Comparison of ENCODE assay signal across 10 cellular contexts in the genomic region with DNA sequence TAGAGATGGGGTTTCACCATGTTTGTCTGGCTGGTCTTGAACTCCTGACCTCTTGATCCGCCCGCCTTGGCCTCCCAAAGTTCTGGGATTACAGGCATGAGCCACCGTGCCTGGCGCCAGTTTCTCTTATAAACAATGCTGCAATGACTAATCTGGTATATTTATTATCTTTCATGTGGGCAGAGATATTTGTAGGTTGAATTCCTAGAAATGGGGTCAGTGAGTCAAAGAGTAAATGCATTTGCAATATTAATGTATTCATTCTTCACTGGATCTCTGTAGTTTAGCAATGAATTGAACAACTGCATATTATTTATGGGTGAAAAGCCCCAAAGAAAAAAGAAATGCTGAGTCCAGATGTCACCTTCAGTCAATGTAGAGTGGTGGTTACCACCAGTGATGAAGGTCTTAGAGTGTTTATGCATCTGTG. TPM values are rescaled to one million over a fixed set of nuclear protein-coding genes. Genes with fewer than 3 reads are reported as not detected.
DNase-seq lines count a peak whose midpoint lies in the region; ATAC-seq and TF ChIP-seq lines count a peak whose summit lies in the region.
"Had no signal": no experiment of that assay in that cellular context is flagged by ENCODE, and none has a peak within 500 bp of the region (broad histone marks: within the 10 kb centered on the region; RNA-seq: fewer than 3 reads in every experiment).

No MANE protein-coding gene starts in this region.

- H3K9me3 ChIP-seq in IMR-90 (ENCODE audit: control insufficient read depth, insufficient read depth, low read length) (no peaks in the 10 kb centered on the region), WERI-Rb-1 (ENCODE audit: severe bottlenecking) (peaks cover 5% of the 10 kb centered on the region)
- H3K9me3 ChIP-seq: gastroesophageal sphincter had no signal

- POLR2A ChIA-PET in IMR-90 (lab: Charles Lee; ENCODE audit: unreplicated experiment): no interaction called here

- intact Hi-C loops in IMR-90 (cut with micrococcal nuclease): no loop called here

- H3K4me3 ChIP-seq in IMR-90 (ENCODE audit: insufficient read depth, low read depth, low read length): no peak overlapping the region
- H3K4me3 ChIP-seq in WERI-Rb-1 (ENCODE audit: low read depth, low read length): no peak overlapping the region
- H3K4me3 ChIP-seq: gastroesophageal sphincter, SK-N-MC had no signal

- H3K9me3 Mint-ChIP-seq in activated T-cell treated with anti-CD3 and anti-CD28 coated beads, Interleukin-2, amount 50 U/mL, for 4 hours: peaks cover 5% of the 10 kb centered on the region

- no peak overlapping the region for H4K91ac ChIP-seq in IMR-90 (ENCODE audit: insufficient read depth, low read depth, low read length)

- no peaks in the 10 kb centered on the region for H4K20me1 ChIP-seq in IMR-90 (ENCODE audit: insufficient read depth, low read length)

- H3K23ac ChIP-seq in IMR-90 (ENCODE audit: low read depth, low read length): no peak overlapping the region

- in situ Hi-C loops in IMR-90 (cut with MboI; ENCODE audit: low sequenced_read_pairs): no loop called here

- peak overlapping the region; percentile 68 for H3K4me3 Mint-ChIP-seq in activated T-cell treated with anti-CD3 and anti-CD28 coated beads, Interleukin-2, amount 50 U/mL, for 4 hours

- H2AK5ac ChIP-seq in IMR-90 (ENCODE audit: low read depth, low read length): no peak overlapping the region

- CTCF ChIA-PET in IMR-90 (lab: Yijun Ruan, JAX): interaction anchor here (0.5 kb wide), 1 partner anchor 14 kb away, joined by 3 read pairs; no protein-coding TSS in a partner anchor

- H2AK9ac ChIP-seq in IMR-90 (replicated peaks; ENCODE audit: low read depth, low read length, poor library complexity): no peak overlapping the region

- TF ChIP-seq CTCF in IMR-90 (conservative IDR thresholded peaks at IDR 0.05; ENCODE audit: low read depth, low read length): no peak
- no peak for TF ChIP-seq CTCF in WERI-Rb-1 (IDR thresholded peaks at IDR 0.05; ENCODE audit: low read depth, low read length)

- ATAC-seq in IMR-90 (ENCODE audit: low read depth) (peak; percentile 60), GM18498 (IDR thresholded peaks at IDR 0.05; ENCODE audit: unreplicated experiment) (no peak)
- ATAC-seq in activated T-cell treated with anti-CD3 and anti-CD28 coated beads, Interleukin-2, amount 50 U/mL, for 4 hours: peak; percentile 40 to 59
- ATAC-seq: gastroesophageal sphincter had no signal

- no peaks in the 10 kb centered on the region for H3K27me3 Mint-ChIP-seq in activated T-cell treated with anti-CD3 and anti-CD28 coated beads, Interleukin-2, amount 50 U/mL, for 4 hours (ENCODE audit: low read depth)

- H3K27me3 ChIP-seq in IMR-90 (ENCODE audit: control insufficient read depth, insufficient read depth, low read length) (no peaks in the 10 kb centered on the region; the same call in 1 of the 2 replicates), WERI-Rb-1 (ENCODE audit: insufficient read depth, low read depth, severe bottlenecking) (no peaks in the 10 kb centered on the region)
- H3K27me3 ChIP-seq: gastroesophageal sphincter had no signal

- no peak for TF ChIP-seq RAD21 in IMR-90 (IDR thresholded peaks at IDR 0.05; ENCODE audit: low read length)

- no peak overlapping the region for H3K4ac ChIP-seq in IMR-90 (ENCODE audit: low read depth, low read length)

- no peak for TF ChIP-seq POLR2A in IMR-90 (IDR thresholded peaks at IDR 0.05; ENCODE audit: low read depth, low read length)

- H3K4me1 Mint-ChIP-seq in activated T-cell treated with anti-CD3 and anti-CD28 coated beads, Interleukin-2, amount 50 U/mL, for 4 hours (ENCODE audit: low read depth): peaks cover 52% of the 10 kb centered on the region

- H3K18ac ChIP-seq in IMR-90 (ENCODE audit: low read depth, low read length): no peak overlapping the region

- no peak overlapping the region for H3K14ac ChIP-seq in IMR-90 (replicated peaks; ENCODE audit: low read depth, low read length)

- peak overlapping the region; percentile 63; the same call in 1 of the 2 replicates for H3K4me2 ChIP-seq in IMR-90 (ENCODE audit: low read depth, low read length)

- dilution Hi-C loops in IMR-90 (cut with HindIII; ENCODE audit: low sequenced_read_pairs, unreplicated experiment): no loop called here

- no peak overlapping the region for H2BK5ac ChIP-seq in IMR-90 (ENCODE audit: low read depth, low read length, poor library complexity, severe bottlenecking)

- BruUV-seq in IMR-90 (replicated peaks; lab: Mats Ljungman, UMichigan): no TSS peak

- H2AFZ ChIP-seq in IMR-90 (replicated peaks; ENCODE audit: low read length, poor library complexity): no peak overlapping the region

- H3K9me1 ChIP-seq in IMR-90 (ENCODE audit: insufficient read depth, low read length): no peaks in the 10 kb centered on the region

- H4K5ac ChIP-seq in IMR-90 (ENCODE audit: low read depth, low read length): no peak overlapping the region

- WGBS in IMR-90 (ENCODE audit: extremely low coverage in 2 of 2, insufficient read length in 1 of 2), 2 experiments: 0% methylated on average over 1 of the region's 4 CpGs; no CpG with 5 or more reads in 1 of the 2 experiments

- no peak overlapping the region for H2BK120ac ChIP-seq in IMR-90 (ENCODE audit: low read depth, low read length)

- H3K36me3 ChIP-seq in IMR-90 (ENCODE audit: control insufficient read depth, insufficient read depth, low read length) (no peaks in the 10 kb centered on the region), WERI-Rb-1 (no peaks in the 10 kb centered on the region)
- H3K36me3 ChIP-seq: gastroesophageal sphincter had no signal

- no peaks in the 10 kb centered on the region; the same call in 1 of the 2 replicates for H3K4me1 ChIP-seq in IMR-90 (ENCODE audit: control insufficient read depth, insufficient read depth, low read length)
- H3K4me1 ChIP-seq: gastroesophageal sphincter had no signal

- H3K56ac ChIP-seq in IMR-90 (ENCODE audit: extremely low read depth, insufficient read depth, low read length): no peak overlapping the region

- H4K8ac ChIP-seq in IMR-90 (ENCODE audit: low read depth in 2 of 2, low read length in 2 of 2): no peak overlapping the region

- no peak overlapping the region for H3K9ac ChIP-seq in IMR-90 (ENCODE audit: low read depth, low read length)

- DNase-seq in EH (ENCODE audit: low read depth): peak; percentile 50
- peak; percentile 69 for DNase-seq in IMR-90
- DNase-seq in activated T-cell treated with anti-CD3 and anti-CD28 coated beads, Interleukin-2, amount 50 U/mL, for 4 hours: peak; percentile 37
- DNase-seq in lung microvascular endothelial cell (ENCODE audit: low read depth in 2 of 2): peak; percentile 68 to 76
- no peak for DNase-seq in midbrain (lab: John Stamatoyannopoulos, UW)
- DNase-seq in NCI-H2227 (lab: John Stamatoyannopoulos, UW; ENCODE audit: unreplicated experiment): no peak
- DNase-seq in WERI-Rb-1: no peak

- H3K79me1 ChIP-seq in IMR-90 (ENCODE audit: low read depth in 1 of 2, low read length in 2 of 2): no peaks in the 10 kb centered on the region

- no peak overlapping the region for H2BK15ac ChIP-seq in IMR-90 (ENCODE audit: low read depth, low read length)

- H3K27ac ChIP-seq in IMR-90 (ENCODE audit: insufficient read depth, low read length): no peak overlapping the region
- H3K27ac ChIP-seq in WERI-Rb-1: no peak overlapping the region
- H3K27ac ChIP-seq: gastroesophageal sphincter, SK-N-MC had no signal

- no peak overlapping the region for H2BK20ac ChIP-seq in IMR-90 (ENCODE audit: low read depth, low read length)

- H3K36me3 Mint-ChIP-seq in activated T-cell treated with anti-CD3 and anti-CD28 coated beads, Interleukin-2, amount 50 U/mL, for 4 hours (ENCODE audit: insufficient read depth): no peaks in the 10 kb centered on the region

TF ChIP-seq in IMR-90, 13 proteins besides CTCF, POLR2A, EP300 and RAD21 (continues in another document):
- peak; percentile 19 for TF ChIP-seq RCOR1 (IDR thresholded peaks at IDR 0.05; ENCODE audit: insufficient replicate concordance, low read length)
- no peak for TF ChIP-seq MAZ (IDR thresholded peaks at IDR 0.05; ENCODE audit: borderline replicate concordance, low read depth, low read length)
- no peak for TF ChIP-seq CHD1 (IDR thresholded peaks at IDR 0.05; ENCODE audit: low read depth, low read length)
- no peak for TF ChIP-seq MAFK (IDR thresholded peaks at IDR 0.05; ENCODE audit: low read depth, low read length)
- peak; percentile 42 for TF ChIP-seq FOS (IDR thresholded peaks at IDR 0.05; ENCODE audit: low read depth, low read length)
- no peak for TF ChIP-seq MXI1 (IDR thresholded peaks at IDR 0.05; ENCODE audit: borderline replicate concordance, low read depth, low read length)
- TF ChIP-seq NFE2L2 (IDR thresholded peaks at IDR 0.05; ENCODE audit: low read depth, low read length): no peak
- peak; percentile 60; the same call in 1 of the 2 replicates for TF ChIP-seq BHLHE40 (IDR thresholded peaks at IDR 0.05; ENCODE audit: low read depth, low read length)
- TF ChIP-seq RFX5 (IDR thresholded peaks at IDR 0.05; ENCODE audit: low read depth, low read length): no peak
- TF ChIP-seq ELK1 (IDR thresholded peaks at IDR 0.05; ENCODE audit: borderline replicate concordance, low read depth, low read length): no peak

RNA-seq across cellular contexts. Expression of gene CD38, which starts 22.8 kb away (rescaled TPM):
- total RNA-seq in IMR-90 (2012; rRNA removed) (not detected in 2 replicates), lung microvascular endothelial cell (10.9 and 11.1 TPM in 2 replicates)
- not detected in 2 replicates for polyA plus RNA-seq in IMR-90 (2012; rRNA removed)
- not detected in 2 replicates for polyA plus RNA-seq in IMR-90 (2012; cell fraction: cytosol; rRNA removed)
- polyA plus RNA-seq in IMR-90 (2012; cell fraction: nucleus; rRNA removed; ENCODE audit: low replicate concordance): not detected in 2 replicates
- 10 to 100 TPM; 15.7 to 23.5 (median 19.3) TPM for total RNA-seq in activated T-cell treated with anti-CD3 and anti-CD28 coated beads, Interleukin-2, amount 50 U/mL, for 4 hours

RNA-seq across cellular contexts. Expression of gene BST1, which starts 52.5 kb away (rescaled TPM):
- total RNA-seq in IMR-90 (2012; rRNA removed) (5.3 and 6.6 TPM in 2 replicates), lung microvascular endothelial cell (44.7 and 59.3 TPM in 2 replicates)
- 11.1 and 11.9 TPM in 2 replicates for polyA plus RNA-seq in IMR-90 (2012; rRNA removed)
- 10.6 and 10.7 TPM in 2 replicates for polyA plus RNA-seq in IMR-90 (2012; cell fraction: cytosol; rRNA removed)
- polyA plus RNA-seq in IMR-90 (2012; cell fraction: nucleus; rRNA removed; ENCODE audit: low replicate concordance): 2.2 and 4.7 TPM in 2 replicates
- total RNA-seq in activated T-cell treated with anti-CD3 and anti-CD28 coated beads, Interleukin-2, amount 50 U/mL, for 4 hours: under 1 TPM in 2 of 3 donors, not detected in 1; 0.18 to 0.41 TPM

Comparison
In these comparisons a context has a peak if more than half of its experiments do, and no peak if none do; other contexts are left out.
1. DNase-seq: peak in EH (single experiment), IMR-90 (single experiment), activated T-cell treated with anti-CD3 and anti-CD28 coated beads, Interleukin-2, amount 50 U/mL, for 4 hours (single experiment) and lung microvascular endothelial cell (2 of 2); none in midbrain (single experiment), NCI-H2227 (single experiment) and WERI-Rb-1 (single experiment).
2. RNA of gene CD38, which starts 22.8 kb away (total RNA-seq): 15.7 to 23.5 TPM in activated T-cell treated with anti-CD3 and anti-CD28 coated beads, Interleukin-2, amount 50 U/mL, for 4 hours and 10.9 to 11.1 TPM in lung microvascular endothelial cell; not detected in IMR-90; every median in the first group is over 10 times any median in the second.